14 cellular contexts compared by ENCODE assay signal in genomic region chr10:111030042-111030750, GRCh38. TPM values are rescaled to one million over a fixed set of nuclear protein-coding genes. Genes with fewer than 3 reads are reported as not detected.
DNase-seq lines count a peak whose midpoint lies in the region; ATAC-seq, FAIRE-seq and TF ChIP-seq lines count a peak whose summit lies in the region.
"Had no signal": no experiment of that assay in that cellular context is flagged by ENCODE, and none has a peak within 500 bp of the region (broad histone marks: within the 10 kb centered on the region; RNA-seq: fewer than 3 reads in every experiment).

No MANE protein-coding gene starts in this region.

- FAIRE-seq in H1 (lab: Jason Lieb, UNC) = no peak

- no peaks in the 10 kb centered on the region for H3K23me2 ChIP-seq in H1 (ENCODE audit: low read depth, low read length)

- 95% methylated on average over 9 of the region's 9 CpGs; no CpG with 5 or more reads in 1 of the 2 experiments for WGBS in H1 (ENCODE audit: extremely low coverage in 1 of 2, insufficient coverage in 1 of 2, insufficient read length in 1 of 2, insufficient replicate concordance in 2 of 2, low coverage in 1 of 2, low lambda C conversion rate in 2 of 2, missing lambda C conversion rate in 1 of 2), 2 experiments

- no peaks in the 10 kb centered on the region for H4K20me1 ChIP-seq in H1 (replicated peaks in 1 of 2; ENCODE audit: control insufficient read depth in 1 of 2, insufficient read depth in 2 of 2, low read length in 2 of 2)

- H3K4me3 ChIP-seq in H1 (ENCODE audit: extremely low read depth in 1 of 4, insufficient read depth in 2 of 4, low read depth in 3 of 4, low read length in 4 of 4) = no peak overlapping the region
- H3K4me3 ChIP-seq: colonic mucosa, stomach had no signal

- no peak overlapping the region for H3K9ac ChIP-seq in H1 (replicated peaks in 1 of 4; ENCODE audit: extremely low read depth in 1 of 4, low read depth in 3 of 4, low read length in 3 of 4)

- H3K36me3 ChIP-seq in H1 (ENCODE audit: control insufficient read depth in 2 of 4, insufficient read depth in 4 of 4, low read length in 3 of 4) = peaks cover 0 to 2% (median 0%) of the 10 kb centered on the region in 4 experiments; a peak in 1 of 8 replicates
- H3K36me3 ChIP-seq: colonic mucosa had no signal

- POLR2A ChIA-PET in H1 (lab: Charles Lee; ENCODE audit: partially characterized antibody) = no interaction called here

- CTCF ChIA-PET in H1 (lab: Charles Lee; ENCODE audit: partially characterized antibody) = no interaction called here

- ATAC-seq in GM18508 (IDR thresholded peaks at IDR 0.05; ENCODE audit: insufficient read depth, unreplicated experiment) (peak; percentile 65), GM21367 (IDR thresholded peaks at IDR 0.05; ENCODE audit: unreplicated experiment) (peak; percentile 55), HG03196 (IDR thresholded peaks at IDR 0.05; ENCODE audit: unreplicated experiment) (peak; percentile 72), HG02970 (IDR thresholded peaks at IDR 0.05; ENCODE audit: low FRiP score, unreplicated experiment) (no peak)

- no peak overlapping the region for H3K23ac ChIP-seq in H1 (ENCODE audit: insufficient read length)

- no peak overlapping the region for H3K4me2 ChIP-seq in H1 (ENCODE audit: insufficient read depth in 1 of 2, low read depth in 2 of 2, low read length in 2 of 2)

- H3K18ac ChIP-seq in H1 (ENCODE audit: extremely low read depth, low read length) = no peak overlapping the region

- H3K4ac ChIP-seq in H1 (replicated peaks; ENCODE audit: insufficient read length, low read depth, low read length) = no peak overlapping the region

- TF ChIP-seq CTCF in H1 (IDR thresholded peaks at IDR 0.05; ENCODE audit: control extremely low read depth in 1 of 3, insufficient read depth in 1 of 3, low read depth in 1 of 3, low read length in 3 of 3) = no peak

- H4K91ac ChIP-seq in H1 (replicated peaks; ENCODE audit: insufficient read length, low read length) = no peak overlapping the region

- no peak overlapping the region for H3K27ac ChIP-seq in H1 (ENCODE audit: low read depth, low read length)
- H3K27ac ChIP-seq: colonic mucosa, epithelial cell of prostate, stomach had no signal

- H2AK5ac ChIP-seq in H1 (ENCODE audit: low read depth, low read length) = no peak overlapping the region

- DNase-seq in H1 (ENCODE audit: low read depth in 1 of 2, low spot score in 2 of 2) (no peak), NCI-H524 (lab: John Stamatoyannopoulos, UW) (no peak)
- DNase-seq in central memory CD4-positive, alpha-beta T cell = no peak
- no peak for DNase-seq in activated CD4-positive, alpha-beta T cell treated with anti-CD3 and anti-CD28 coated beads, Interleukin-2, amount 50 U/mL, for 4 hours
- DNase-seq: amygdala, colonic mucosa, kidney glomerular epithelial cell, SIG-M5, stomach had no signal

- H3K9me3 ChIP-seq in H1 (ENCODE audit: insufficient read depth in 2 of 2, low read depth in 1 of 2, low read length in 1 of 2) = peaks cover 2 to 3% of the 10 kb centered on the region in 2 experiments; a peak in 2 of 4 replicates
- H3K9me3 ChIP-seq: colonic mucosa had no signal

- H2BK20ac ChIP-seq in H1 (ENCODE audit: low read length) = no peak overlapping the region

- H3K14ac ChIP-seq in H1 (ENCODE audit: insufficient read length) = no peak overlapping the region

- peak overlapping the region; percentile 62; the same call in 1 of the 2 replicates for H4K8ac ChIP-seq in H1 (ENCODE audit: extremely low read depth, insufficient read depth, low read length)

- no peaks in the 10 kb centered on the region for H3K79me1 ChIP-seq in H1 (ENCODE audit: low read depth, low read length)

- H3K79me2 ChIP-seq in H1 (ENCODE audit: control insufficient read depth in 1 of 2, insufficient read depth in 2 of 2, low read length in 2 of 2) = no peaks in the 10 kb centered on the region

- H4K5ac ChIP-seq in H1 (ENCODE audit: insufficient read length, low read depth, low read length) = no peak overlapping the region

- H2BK15ac ChIP-seq in H1 (ENCODE audit: low read length) = no peak overlapping the region

- H2BK5ac ChIP-seq in H1 (ENCODE audit: low read depth, low read length) = no peak overlapping the region

- no peak for TF ChIP-seq POLR2A in H1 (IDR thresholded peaks at IDR 0.05; ENCODE audit: control extremely low read depth in 1 of 2, low read depth in 2 of 2, low read length in 2 of 2)

- H2BK120ac ChIP-seq in H1 (replicated peaks; ENCODE audit: low read depth, low read length) = no peak overlapping the region

- no peak for TF ChIP-seq RAD21 in H1 (IDR thresholded peaks at IDR 0.05 in 1 of 2, conservative IDR thresholded peaks at IDR 0.05 in 1 of 2; ENCODE audit: low read depth in 2 of 2, low read length in 2 of 2)

- no peak overlapping the region for H2AFZ ChIP-seq in H1 (ENCODE audit: low read length)

- TF ChIP-seq EP300 in H1 (IDR thresholded peaks at IDR 0.05; ENCODE audit: borderline replicate concordance in 1 of 2, low read depth in 2 of 2, low read length in 2 of 2) = no peak

- no peaks in the 10 kb centered on the region for H3K4me1 ChIP-seq in H1 (replicated peaks in 1 of 4; ENCODE audit: control insufficient read depth in 3 of 4, insufficient read depth in 4 of 4, low read length in 3 of 4)
- H3K4me1 ChIP-seq: colonic mucosa, stomach had no signal

- no peak overlapping the region for H2BK12ac ChIP-seq in H1 (ENCODE audit: low read depth, low read length)

- H3K27me3 ChIP-seq in H1 (replicated peaks in 1 of 4; ENCODE audit: control insufficient read depth in 3 of 4, extremely low read depth in 1 of 4, insufficient read depth in 3 of 4, low read length in 3 of 4) = no peaks in the 10 kb centered on the region
- H3K27me3 ChIP-seq: colonic mucosa, stomach had no signal

- H3K56ac ChIP-seq in H1 (replicated peaks; ENCODE audit: insufficient read length, low read depth, low read length) = no peak overlapping the region

TF ChIP-seq in H1, 55 proteins besides CTCF, POLR2A, EP300 and RAD21:
- TF ChIP-seq, protein P1, sequence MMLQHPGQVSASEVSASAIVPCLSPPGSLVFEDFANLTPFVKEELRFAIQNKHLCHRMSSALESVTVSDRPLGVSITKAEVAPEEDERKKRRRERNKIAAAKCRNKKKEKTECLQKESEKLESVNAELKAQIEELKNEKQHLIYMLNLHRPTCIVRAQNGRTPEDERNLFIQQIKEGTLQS (IDR thresholded peaks at IDR 0.05; ENCODE audit: insufficient read depth, low read depth, low read length) = no peak
- TF ChIP-seq CEBPB (IDR thresholded peaks at IDR 0.05; ENCODE audit: low read depth, low read length) = no peak
- no peak for TF ChIP-seq TAF1 (IDR thresholded peaks at IDR 0.05; ENCODE audit: low read depth, low read length)
- no peak for TF ChIP-seq SUZ12 (IDR thresholded peaks at IDR 0.05; ENCODE audit: low read length)
- TF ChIP-seq JUND (IDR thresholded peaks at IDR 0.05; ENCODE audit: low read length) = no peak
- TF ChIP-seq HDAC2 (IDR thresholded peaks at IDR 0.05; ENCODE audit: borderline replicate concordance in 1 of 2, low read depth in 2 of 2, low read length in 2 of 2) = no peak
- TF ChIP-seq ZNF274 (IDR thresholded peaks at IDR 0.05; ENCODE audit: borderline replicate concordance, extremely low read depth, low read length) = no peak
- TF ChIP-seq SRF (IDR thresholded peaks at IDR 0.05; ENCODE audit: low read depth, low read length) = no peak
- no peak for TF ChIP-seq RBBP5 (IDR thresholded peaks at IDR 0.05; ENCODE audit: borderline replicate concordance, low read depth, low read length)
- no peak for TF ChIP-seq HDAC6 (IDR thresholded peaks at IDR 0.05; ENCODE audit: low read depth, low read length)

RNA-seq across cellular contexts. Expression of gene ADRA2A, which starts 46.6 kb away (rescaled TPM):
- total RNA-seq in H1 (2021; fragmentation: NEBNext Ultra II Directional; extraction: Animal tissue kit (Norgen Biotek cat#: 25700)) = 5.9 and 7.3 TPM in 2 replicates
- polyA plus RNA-seq in H1 (2011; rRNA removed) = 6.2 and 7.6 TPM in 2 replicates
- 3.6 TPM for polyA plus RNA-seq in H1 (2011; cell fraction: cytosol; rRNA removed)
- polyA plus RNA-seq in H1 (2011; cell fraction: nucleus; rRNA removed) = 4.1 TPM
- 3.0 to 5.4 TPM (median 4.6 TPM) in 4 replicates for polyA plus RNA-seq in H1 (2012, experiment 1 of 2)
- 4.8 TPM for polyA plus RNA-seq in H1 (2012, experiment 2 of 2)
- polyA plus RNA-seq in H1 (2013, experiment 1 of 2) = 1.8 TPM
- 1.4 TPM for polyA plus RNA-seq in H1 (2013, experiment 2 of 2)
- 3.2 and 4.5 TPM in 2 replicates for polyA minus RNA-seq in H1 (2011; rRNA and poly(A)+ RNA removed)
- 5.2 TPM for polyA minus RNA-seq in H1 (2011; cell fraction: cytosol; rRNA and poly(A)+ RNA removed)
- 6.1 TPM for polyA minus RNA-seq in H1 (2011; cell fraction: nucleus; rRNA and poly(A)+ RNA removed)
